In the genomic region with DNA sequence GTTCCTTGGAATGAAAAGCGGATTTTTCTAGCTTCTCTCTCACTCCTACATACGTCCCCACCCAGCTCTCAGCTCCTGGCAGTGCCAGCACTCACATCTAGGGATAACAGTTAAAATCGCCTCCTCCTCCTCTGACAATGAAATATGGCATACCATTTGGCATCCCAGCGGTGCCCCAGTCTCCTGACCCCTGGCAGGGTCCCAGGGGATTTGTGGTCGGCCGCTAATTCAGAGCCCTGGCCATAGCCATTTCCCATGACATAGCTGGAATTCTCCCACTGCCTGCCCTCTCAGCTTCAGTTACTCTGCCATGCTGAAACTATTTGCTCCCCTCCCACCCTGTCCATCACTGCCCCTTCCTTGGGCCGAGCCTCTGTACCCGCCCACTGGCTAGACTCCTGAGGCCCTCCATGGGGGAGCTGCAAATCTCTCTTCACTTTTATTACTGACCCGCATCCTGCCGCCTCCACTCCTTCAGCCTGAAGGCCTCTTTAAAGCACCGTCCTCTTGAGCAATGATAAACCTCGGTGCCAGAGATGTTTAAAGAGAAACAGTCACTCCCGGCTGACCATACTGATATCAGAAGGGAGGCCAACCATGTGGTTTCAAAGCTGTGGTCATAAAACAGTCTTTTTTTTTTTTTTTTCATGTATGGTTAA, we compare ENCODE assay signal across 1 cellular context.
TF ChIP-seq lines count a peak whose summit lies in the region.

No MANE protein-coding gene starts in this region.

TF ChIP-seq in SK-N-SH, 30 proteins besides CTCF, POLR2A, EP300 and RAD21 (continued from another document):
- TF ChIP-seq, protein P1, sequence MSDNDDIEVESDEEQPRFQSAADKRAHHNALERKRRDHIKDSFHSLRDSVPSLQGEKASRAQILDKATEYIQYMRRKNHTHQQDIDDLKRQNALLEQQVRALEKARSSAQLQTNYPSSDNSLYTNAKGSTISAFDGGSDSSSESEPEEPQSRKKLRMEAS (IDR thresholded peaks at IDR 0.05; ENCODE audit: low read depth) = no peak; the same call in 1 of the 2 replicates
- TF ChIP-seq RFX5 (IDR thresholded peaks at IDR 0.05; ENCODE audit: low read length) (no peak), MXI1 (IDR thresholded peaks at IDR 0.05; ENCODE audit: low read depth, low read length) (no peak), MEF2A (IDR thresholded peaks at IDR 0.05; ENCODE audit: borderline replicate concordance, low read depth) (no peak), SMC3 (IDR thresholded peaks at IDR 0.05; ENCODE audit: low read depth, low read length) (0 out of 2 replicates have a peak, but pooled peaks have one; percentile 8), FOSL2 (IDR thresholded peaks at IDR 0.05; ENCODE audit: borderline replicate concordance, low read depth) (peak; percentile 54; the same call in 1 of the 2 replicates), ELF1 (IDR thresholded peaks at IDR 0.05) (no peak), CHD2 (IDR thresholded peaks at IDR 0.05; ENCODE audit: low read length, partially characterized antibody) (no peak), FOXJ3 (CRISPR knock-in tag; IDR thresholded peaks at IDR 0.05) (no peak), TCF12 (IDR thresholded peaks at IDR 0.05) (peak; percentile 86)
- TF ChIP-seq, protein P2, sequence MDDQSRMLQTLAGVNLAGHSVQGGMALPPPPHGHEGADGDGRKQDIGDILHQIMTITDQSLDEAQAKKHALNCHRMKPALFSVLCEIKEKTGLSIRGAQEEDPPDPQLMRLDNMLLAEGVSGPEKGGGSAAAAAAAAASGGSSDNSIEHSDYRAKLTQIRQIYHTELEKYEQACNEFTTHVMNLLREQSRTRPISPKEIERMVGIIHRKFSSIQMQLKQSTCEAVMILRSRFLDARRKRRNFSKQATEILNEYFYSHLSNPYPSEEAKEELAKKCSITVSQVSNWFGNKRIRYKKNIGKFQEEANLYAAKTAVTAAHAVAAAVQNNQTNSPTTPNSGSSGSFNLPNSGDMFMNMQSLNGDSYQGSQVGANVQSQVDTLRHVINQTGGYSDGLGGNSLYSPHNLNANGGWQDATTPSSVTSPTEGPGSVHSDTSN (IDR thresholded peaks at IDR 0.05) = peak; percentile 92
- TF ChIP-seq, protein P3, sequence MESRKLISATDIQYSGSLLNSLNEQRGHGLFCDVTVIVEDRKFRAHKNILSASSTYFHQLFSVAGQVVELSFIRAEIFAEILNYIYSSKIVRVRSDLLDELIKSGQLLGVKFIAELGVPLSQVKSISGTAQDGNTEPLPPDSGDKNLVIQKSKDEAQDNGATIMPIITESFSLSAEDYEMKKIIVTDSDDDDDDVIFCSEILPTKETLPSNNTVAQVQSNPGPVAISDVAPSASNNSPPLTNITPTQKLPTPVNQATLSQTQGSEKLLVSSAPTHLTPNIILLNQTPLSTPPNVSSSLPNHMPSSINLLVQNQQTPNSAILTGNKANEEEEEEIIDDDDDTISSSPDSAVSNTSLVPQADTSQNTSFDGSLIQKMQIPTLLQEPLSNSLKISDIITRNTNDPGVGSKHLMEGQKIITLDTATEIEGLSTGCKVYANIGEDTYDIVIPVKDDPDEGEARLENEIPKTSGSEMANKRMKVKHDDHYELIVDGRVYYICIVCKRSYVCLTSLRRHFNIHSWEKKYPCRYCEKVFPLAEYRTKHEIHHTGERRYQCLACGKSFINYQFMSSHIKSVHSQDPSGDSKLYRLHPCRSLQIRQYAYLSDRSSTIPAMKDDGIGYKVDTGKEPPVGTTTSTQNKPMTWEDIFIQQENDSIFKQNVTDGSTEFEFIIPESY (IDR thresholded peaks at IDR 0.05; ENCODE audit: borderline replicate concordance, low read depth) = no peak
- TF ChIP-seq, protein P4, sequence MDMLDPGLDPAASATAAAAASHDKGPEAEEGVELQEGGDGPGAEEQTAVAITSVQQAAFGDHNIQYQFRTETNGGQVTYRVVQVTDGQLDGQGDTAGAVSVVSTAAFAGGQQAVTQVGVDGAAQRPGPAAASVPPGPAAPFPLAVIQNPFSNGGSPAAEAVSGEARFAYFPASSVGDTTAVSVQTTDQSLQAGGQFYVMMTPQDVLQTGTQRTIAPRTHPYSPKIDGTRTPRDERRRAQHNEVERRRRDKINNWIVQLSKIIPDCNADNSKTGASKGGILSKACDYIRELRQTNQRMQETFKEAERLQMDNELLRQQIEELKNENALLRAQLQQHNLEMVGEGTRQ (IDR thresholded peaks at IDR 0.05; ENCODE audit: borderline replicate concordance, low read depth, low read length) = no peak
- TF ChIP-seq, protein P5, sequence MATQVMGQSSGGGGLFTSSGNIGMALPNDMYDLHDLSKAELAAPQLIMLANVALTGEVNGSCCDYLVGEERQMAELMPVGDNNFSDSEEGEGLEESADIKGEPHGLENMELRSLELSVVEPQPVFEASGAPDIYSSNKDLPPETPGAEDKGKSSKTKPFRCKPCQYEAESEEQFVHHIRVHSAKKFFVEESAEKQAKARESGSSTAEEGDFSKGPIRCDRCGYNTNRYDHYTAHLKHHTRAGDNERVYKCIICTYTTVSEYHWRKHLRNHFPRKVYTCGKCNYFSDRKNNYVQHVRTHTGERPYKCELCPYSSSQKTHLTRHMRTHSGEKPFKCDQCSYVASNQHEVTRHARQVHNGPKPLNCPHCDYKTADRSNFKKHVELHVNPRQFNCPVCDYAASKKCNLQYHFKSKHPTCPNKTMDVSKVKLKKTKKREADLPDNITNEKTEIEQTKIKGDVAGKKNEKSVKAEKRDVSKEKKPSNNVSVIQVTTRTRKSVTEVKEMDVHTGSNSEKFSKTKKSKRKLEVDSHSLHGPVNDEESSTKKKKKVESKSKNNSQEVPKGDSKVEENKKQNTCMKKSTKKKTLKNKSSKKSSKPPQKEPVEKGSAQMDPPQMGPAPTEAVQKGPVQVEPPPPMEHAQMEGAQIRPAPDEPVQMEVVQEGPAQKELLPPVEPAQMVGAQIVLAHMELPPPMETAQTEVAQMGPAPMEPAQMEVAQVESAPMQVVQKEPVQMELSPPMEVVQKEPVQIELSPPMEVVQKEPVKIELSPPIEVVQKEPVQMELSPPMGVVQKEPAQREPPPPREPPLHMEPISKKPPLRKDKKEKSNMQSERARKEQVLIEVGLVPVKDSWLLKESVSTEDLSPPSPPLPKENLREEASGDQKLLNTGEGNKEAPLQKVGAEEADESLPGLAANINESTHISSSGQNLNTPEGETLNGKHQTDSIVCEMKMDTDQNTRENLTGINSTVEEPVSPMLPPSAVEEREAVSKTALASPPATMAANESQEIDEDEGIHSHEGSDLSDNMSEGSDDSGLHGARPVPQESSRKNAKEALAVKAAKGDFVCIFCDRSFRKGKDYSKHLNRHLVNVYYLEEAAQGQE (IDR thresholded peaks at IDR 0.05; ENCODE audit: low read depth, low read length) = peak; percentile 41; the same call in 1 of the 2 replicates
